In the genomic region with DNA sequence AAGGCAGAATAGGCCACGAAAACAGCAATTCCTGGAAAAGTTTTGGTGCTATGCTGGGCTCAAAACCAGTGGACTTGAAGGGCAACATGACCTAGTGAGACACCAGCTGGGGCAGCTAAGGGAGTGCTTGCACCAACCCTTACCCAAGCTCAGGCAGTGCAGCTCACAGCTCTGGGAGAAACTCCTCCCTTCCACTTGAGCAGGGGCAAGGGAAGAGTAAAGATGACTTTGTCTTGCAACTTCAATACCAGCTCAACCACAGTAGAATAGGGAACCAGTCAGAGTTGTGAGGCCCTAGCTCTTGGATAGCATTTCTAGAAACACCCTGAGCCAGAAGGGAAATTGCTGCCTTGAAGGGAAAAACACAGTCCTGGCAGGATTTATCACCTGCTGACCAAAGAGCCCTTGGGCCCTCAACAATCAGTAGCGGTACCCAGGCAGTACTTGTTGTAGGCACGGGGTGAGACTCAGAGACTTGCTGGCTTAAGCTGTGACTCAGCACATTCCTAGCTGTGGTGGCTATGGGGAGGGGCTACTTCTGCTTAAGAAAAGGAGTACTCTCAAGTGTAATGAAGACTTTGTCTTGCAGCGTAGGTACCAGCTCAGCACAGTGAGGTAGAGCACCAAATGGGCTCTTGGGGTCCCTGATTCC, we compare ENCODE assay signal across 1 cellular context.
A peak's percentile ranks its signal among the peaks of the same experiment; 100 is the strongest.
TF ChIP-seq lines count a peak whose summit lies in the region.

No MANE protein-coding gene starts in this region.

TF ChIP-seq in HepG2, 621 proteins besides CTCF, POLR2A, EP300 and RAD21 (continued from another document):
- TF ChIP-seq ZNF564 (CRISPR knock-in tag; IDR thresholded peaks at IDR 0.05) (no peak), ZNF549 (CRISPR knock-in tag; IDR thresholded peaks at IDR 0.05) (no peak), PAX8 (CRISPR knock-in tag; IDR thresholded peaks at IDR 0.05; ENCODE audit: borderline replicate concordance) (no peak), NFE2L2 (IDR thresholded peaks at IDR 0.05; ENCODE audit: low read length) (peak; percentile 91), MAFF (IDR thresholded peaks at IDR 0.05; ENCODE audit: low read depth, low read length) (peak; percentile 50), POGZ (CRISPR knock-in tag; IDR thresholded peaks at IDR 0.05) (no peak), TSC22D2 (CRISPR knock-in tag; IDR thresholded peaks at IDR 0.05; ENCODE audit: borderline replicate concordance) (no peak), ZNF18 (CRISPR knock-in tag; IDR thresholded peaks at IDR 0.05; ENCODE audit: insufficient replicate concordance) (no peak), HBP1 (CRISPR knock-in tag; IDR thresholded peaks at IDR 0.05; ENCODE audit: low read depth) (no peak), ATRX (CRISPR knock-in tag; IDR thresholded peaks at IDR 0.05; ENCODE audit: borderline replicate concordance) (no peak), HNF4G (IDR thresholded peaks at IDR 0.05; ENCODE audit: borderline replicate concordance, low read depth, low read length) (no peak), HNF4G (CRISPR knock-in tag; IDR thresholded peaks at IDR 0.05; ENCODE audit: borderline replicate concordance, low read depth) (no peak), ZNF761 (CRISPR knock-in tag; conservative IDR thresholded peaks at IDR 0.05) (no peak), ZNF282 (IDR thresholded peaks at IDR 0.05; ENCODE audit: partially characterized antibody) (no peak), RBM39 (IDR thresholded peaks at IDR 0.05; ENCODE audit: low read depth, low read length, poor library complexity, severe bottlenecking) (no peak), MAX (IDR thresholded peaks at IDR 0.05) (no peak)
- TF ChIP-seq, protein P1, sequence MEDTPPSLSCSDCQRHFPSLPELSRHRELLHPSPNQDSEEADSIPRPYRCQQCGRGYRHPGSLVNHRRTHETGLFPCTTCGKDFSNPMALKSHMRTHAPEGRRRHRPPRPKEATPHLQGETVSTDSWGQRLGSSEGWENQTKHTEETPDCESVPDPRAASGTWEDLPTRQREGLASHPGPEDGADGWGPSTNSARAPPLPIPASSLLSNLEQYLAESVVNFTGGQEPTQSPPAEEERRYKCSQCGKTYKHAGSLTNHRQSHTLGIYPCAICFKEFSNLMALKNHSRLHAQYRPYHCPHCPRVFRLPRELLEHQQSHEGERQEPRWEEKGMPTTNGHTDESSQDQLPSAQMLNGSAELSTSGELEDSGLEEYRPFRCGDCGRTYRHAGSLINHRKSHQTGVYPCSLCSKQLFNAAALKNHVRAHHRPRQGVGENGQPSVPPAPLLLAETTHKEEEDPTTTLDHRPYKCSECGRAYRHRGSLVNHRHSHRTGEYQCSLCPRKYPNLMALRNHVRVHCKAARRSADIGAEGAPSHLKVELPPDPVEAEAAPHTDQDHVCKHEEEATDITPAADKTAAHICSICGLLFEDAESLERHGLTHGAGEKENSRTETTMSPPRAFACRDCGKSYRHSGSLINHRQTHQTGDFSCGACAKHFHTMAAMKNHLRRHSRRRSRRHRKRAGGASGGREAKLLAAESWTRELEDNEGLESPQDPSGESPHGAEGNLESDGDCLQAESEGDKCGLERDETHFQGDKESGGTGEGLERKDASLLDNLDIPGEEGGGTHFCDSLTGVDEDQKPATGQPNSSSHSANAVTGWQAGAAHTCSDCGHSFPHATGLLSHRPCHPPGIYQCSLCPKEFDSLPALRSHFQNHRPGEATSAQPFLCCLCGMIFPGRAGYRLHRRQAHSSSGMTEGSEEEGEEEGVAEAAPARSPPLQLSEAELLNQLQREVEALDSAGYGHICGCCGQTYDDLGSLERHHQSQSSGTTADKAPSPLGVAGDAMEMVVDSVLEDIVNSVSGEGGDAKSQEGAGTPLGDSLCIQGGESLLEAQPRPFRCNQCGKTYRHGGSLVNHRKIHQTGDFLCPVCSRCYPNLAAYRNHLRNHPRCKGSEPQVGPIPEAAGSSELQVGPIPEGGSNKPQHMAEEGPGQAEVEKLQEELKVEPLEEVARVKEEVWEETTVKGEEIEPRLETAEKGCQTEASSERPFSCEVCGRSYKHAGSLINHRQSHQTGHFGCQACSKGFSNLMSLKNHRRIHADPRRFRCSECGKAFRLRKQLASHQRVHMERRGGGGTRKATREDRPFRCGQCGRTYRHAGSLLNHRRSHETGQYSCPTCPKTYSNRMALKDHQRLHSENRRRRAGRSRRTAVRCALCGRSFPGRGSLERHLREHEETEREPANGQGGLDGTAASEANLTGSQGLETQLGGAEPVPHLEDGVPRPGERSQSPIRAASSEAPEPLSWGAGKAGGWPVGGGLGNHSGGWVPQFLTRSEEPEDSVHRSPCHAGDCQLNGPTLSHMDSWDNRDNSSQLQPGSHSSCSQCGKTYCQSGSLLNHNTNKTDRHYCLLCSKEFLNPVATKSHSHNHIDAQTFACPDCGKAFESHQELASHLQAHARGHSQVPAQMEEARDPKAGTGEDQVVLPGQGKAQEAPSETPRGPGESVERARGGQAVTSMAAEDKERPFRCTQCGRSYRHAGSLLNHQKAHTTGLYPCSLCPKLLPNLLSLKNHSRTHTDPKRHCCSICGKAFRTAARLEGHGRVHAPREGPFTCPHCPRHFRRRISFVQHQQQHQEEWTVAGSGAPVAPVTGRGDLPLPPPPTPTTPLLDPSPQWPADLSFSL (CRISPR knock-in tag; IDR thresholded peaks at IDR 0.05), result no peak
- TF ChIP-seq, protein P2, sequence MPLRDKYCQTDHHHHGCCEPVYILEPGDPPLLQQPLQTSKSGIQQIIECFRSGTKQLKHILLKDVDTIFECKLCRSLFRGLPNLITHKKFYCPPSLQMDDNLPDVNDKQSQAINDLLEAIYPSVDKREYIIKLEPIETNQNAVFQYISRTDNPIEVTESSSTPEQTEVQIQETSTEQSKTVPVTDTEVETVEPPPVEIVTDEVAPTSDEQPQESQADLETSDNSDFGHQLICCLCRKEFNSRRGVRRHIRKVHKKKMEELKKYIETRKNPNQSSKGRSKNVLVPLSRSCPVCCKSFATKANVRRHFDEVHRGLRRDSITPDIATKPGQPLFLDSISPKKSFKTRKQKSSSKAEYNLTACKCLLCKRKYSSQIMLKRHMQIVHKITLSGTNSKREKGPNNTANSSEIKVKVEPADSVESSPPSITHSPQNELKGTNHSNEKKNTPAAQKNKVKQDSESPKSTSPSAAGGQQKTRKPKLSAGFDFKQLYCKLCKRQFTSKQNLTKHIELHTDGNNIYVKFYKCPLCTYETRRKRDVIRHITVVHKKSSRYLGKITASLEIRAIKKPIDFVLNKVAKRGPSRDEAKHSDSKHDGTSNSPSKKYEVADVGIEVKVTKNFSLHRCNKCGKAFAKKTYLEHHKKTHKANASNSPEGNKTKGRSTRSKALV (CRISPR knock-in tag; IDR thresholded peaks at IDR 0.05), result no peak
TF ChIP-seq in HepG2: peak in this region for 8.
